Comparison of ENCODE assay signal across 8 cellular contexts in genomic region chr16:22670551-22670970, GRCh38.
A peak's percentile ranks its signal among the peaks of the same experiment; 100 is the strongest.
DNase-seq lines count a peak whose midpoint lies in the region; ATAC-seq and TF ChIP-seq lines count a peak whose summit lies in the region.

No MANE protein-coding gene starts in this region.

- H3K27me3 ChIP-seq in PC-3 (ENCODE audit: low read length), result no peaks in the 10 kb centered on the region

- no peaks in the 10 kb centered on the region for H3K9me3 ChIP-seq in PC-3 (ENCODE audit: low read length)

- H4K20me1 ChIP-seq in PC-3 (ENCODE audit: low read length), result no peaks in the 10 kb centered on the region

- H3K4me1 ChIP-seq in PC-3 (ENCODE audit: insufficient read depth, low read length), result no peaks in the 10 kb centered on the region

- no peak overlapping the region for H3K4me2 ChIP-seq in PC-3 (ENCODE audit: low read length)

- H3K4me3 ChIP-seq in PC-3 (ENCODE audit: low read length), result no peak overlapping the region

- no peak overlapping the region for H3K9ac ChIP-seq in PC-3 (ENCODE audit: low read length)

- H2AFZ ChIP-seq in PC-3 (ENCODE audit: low read length), result no peak overlapping the region

- POLR2A ChIA-PET in PC-3 (lab: Charles Lee; ENCODE audit: unreplicated experiment), result no interaction called here

- CTCF ChIA-PET in PC-3 (lab: Charles Lee), result no interaction called here

- H3K27ac ChIP-seq in PC-3 (ENCODE audit: low read length), result no peak overlapping the region

- peak; percentile 49 for ATAC-seq in GM18867 (IDR thresholded peaks at IDR 0.05; ENCODE audit: unreplicated experiment)
- no peak; the same call in 1 of the 2 replicates for ATAC-seq in PC-3
- no peak for ATAC-seq in GM21723 (IDR thresholded peaks at IDR 0.05; ENCODE audit: unreplicated experiment)

- no peaks in the 10 kb centered on the region for H3F3A ChIP-seq in PC-3 (ENCODE audit: low read length, unreplicated experiment)

- H3K36me3 ChIP-seq in PC-3 (ENCODE audit: low read depth, low read length), result no peaks in the 10 kb centered on the region

- TF ChIP-seq CTCF in PC-3 (conservative IDR thresholded peaks at IDR 0.05; ENCODE audit: low read depth, low read length), result no peak

- peak; percentile 66 for DNase-seq in COLO829 (ENCODE audit: low spot score)
- DNase-seq in PC-3, result peak; percentile 14
- DNase-seq in inferior parietal cortex (ENCODE audit: extremely low spot score), result peak; percentile 66
- DNase-seq in mesenteric fat pad (ENCODE audit: low spot score), result no peak
- DNase-seq in SKM-1 (lab: John Stamatoyannopoulos, UW; ENCODE audit: unreplicated experiment), result no peak
- DNase-seq in NCI-H748 (lab: John Stamatoyannopoulos, UW; ENCODE audit: unreplicated experiment), result no peak

- intact Hi-C loops in PC-3 (cut with micrococcal nuclease), result no loop called here

- no peaks in the 10 kb centered on the region for H3K79me2 ChIP-seq in PC-3 (ENCODE audit: low read length)

- no peaks in the 10 kb centered on the region for H3K9me2 ChIP-seq in PC-3 (replicated peaks; ENCODE audit: low read length)

- no TSS peak for BruUV-seq in PC-3 (replicated peaks; lab: Mats Ljungman, UMichigan)

Comparison
In these comparisons a context has a peak if more than half of its experiments do, and no peak if none do; other contexts are left out.
1. DNase-seq: peak in COLO829 (single experiment), PC-3 (single experiment) and inferior parietal cortex (single experiment); none in mesenteric fat pad (single experiment), SKM-1 (single experiment) and NCI-H748 (single experiment).